ENCODE assay signal across 10 cellular contexts in the genomic region with DNA sequence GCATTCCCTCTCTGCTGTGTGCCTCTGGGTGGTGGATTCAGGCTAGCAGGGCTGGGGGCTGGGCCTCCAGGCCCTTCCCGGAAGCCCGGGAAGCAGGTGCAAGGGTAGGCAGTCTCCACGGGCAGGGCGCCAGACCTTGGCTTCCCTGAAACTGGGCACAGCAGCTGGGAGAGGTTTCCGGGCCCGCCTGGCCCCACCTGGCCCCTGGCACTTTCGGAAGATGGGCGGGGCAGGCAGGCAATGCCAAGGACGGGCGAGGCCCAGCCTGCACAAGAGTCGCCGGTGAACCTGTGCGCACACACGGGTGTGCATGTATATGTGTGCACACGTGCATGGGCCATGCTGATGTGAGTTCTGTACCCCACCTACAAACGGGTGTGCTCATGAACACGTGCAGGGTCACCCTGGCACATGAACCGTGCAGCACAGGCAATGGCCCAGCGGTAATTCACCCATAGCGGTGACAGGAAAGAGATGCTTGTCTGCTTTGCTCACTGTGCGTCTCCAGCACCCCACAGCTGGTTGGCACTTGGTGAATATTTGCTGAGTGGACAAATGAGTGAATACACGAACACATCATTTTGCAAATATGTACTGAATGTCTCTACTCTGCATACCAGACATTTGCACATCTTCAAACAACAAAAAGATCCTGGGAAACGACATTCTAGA. TPM values are rescaled to one million over a fixed set of nuclear protein-coding genes. Genes with fewer than 3 reads are reported as not detected.
A peak's percentile ranks its signal among the peaks of the same experiment; 100 is the strongest.
DNase-seq lines count a peak whose midpoint lies in the region; ATAC-seq, FAIRE-seq and TF ChIP-seq lines count a peak whose summit lies in the region.
"Had no signal": no experiment of that assay in that cellular context is flagged by ENCODE, and none has a peak within 500 bp of the region (broad histone marks: within the 10 kb centered on the region; RNA-seq: fewer than 3 reads in every experiment).

No MANE protein-coding gene starts in this region.

- H3K27me3 Mint-ChIP-seq in neural progenitor cell (ENCODE audit: insufficient read depth, low read depth), result peaks cover 52% of the 10 kb centered on the region

- H3K27ac Mint-ChIP-seq in neural progenitor cell, result no peak overlapping the region
- H3K27ac Mint-ChIP-seq: activated naive CD8-positive, alpha-beta T cell treated with anti-CD3 and anti-CD28 coated beads, Interleukin-2, amount 50 U/mL, for 24 hours; CD4-positive, CD25-positive, alpha-beta regulatory T cell had no signal

- H3K9me3 Mint-ChIP-seq in neural progenitor cell, result peaks cover 6% of the 10 kb centered on the region
- H3K9me3 Mint-ChIP-seq: activated naive CD8-positive, alpha-beta T cell treated with anti-CD3 and anti-CD28 coated beads, Interleukin-2, amount 50 U/mL, for 24 hours; CD4-positive, CD25-positive, alpha-beta regulatory T cell had no signal

- no peak overlapping the region for H3K4me3 ChIP-seq in neural progenitor cell

- TF ChIP-seq CTCF in neural progenitor cell (IDR thresholded peaks at IDR 0.05), result no peak

- TF ChIP-seq POLR2A in Raji (IDR thresholded peaks at IDR 0.05; ENCODE audit: insufficient read depth, low read depth, low read length), result peak; percentile 34; the same call in 1 of the 2 replicates

- peak; percentile 96 for FAIRE-seq in urothelium cell line (lab: Jason Lieb, UNC)

- no peak overlapping the region for H2AFZ ChIP-seq in neural progenitor cell (replicated peaks)

- H3F3A ChIP-seq in neural progenitor cell (ENCODE audit: low read depth), result peaks cover 24% of the 10 kb centered on the region

- H3K9me3 ChIP-seq in neural progenitor cell (ENCODE audit: low read depth), result no peaks in the 10 kb centered on the region

- DNase-seq in Right ventricle myocardium inferior (ENCODE audit: missing footprints) (peak; percentile 42), cardiac septum (ENCODE audit: low spot score) (no peak), hepatic stellate cell (ENCODE audit: low spot score) (peak; percentile 78), urothelium cell line (ENCODE audit: low spot score) (peak; percentile 68), neural progenitor cell (ENCODE audit: low spot score) (no peak), NOMO-1 treated with dmso at 0.1 percent for 144 hours (lab: John Stamatoyannopoulos, UW; ENCODE audit: unreplicated experiment) (no peak)
- DNase-seq: activated naive CD8-positive, alpha-beta T cell treated with anti-CD3 and anti-CD28 coated beads, Interleukin-2, amount 50 U/mL, for 24 hours had no signal

- H3K36me3 Mint-ChIP-seq in neural progenitor cell, result no peaks in the 10 kb centered on the region
- H3K36me3 Mint-ChIP-seq: CD4-positive, CD25-positive, alpha-beta regulatory T cell had no signal

- ATAC-seq in Right ventricle myocardium inferior, result no peak
- no peak for ATAC-seq in GM18517 (IDR thresholded peaks at IDR 0.05; ENCODE audit: unreplicated experiment)
- ATAC-seq: activated naive CD8-positive, alpha-beta T cell treated with anti-CD3 and anti-CD28 coated beads, Interleukin-2, amount 50 U/mL, for 24 hours had no signal

- no peak overlapping the region for H3K9ac ChIP-seq in neural progenitor cell

- peaks cover 29% of the 10 kb centered on the region for H3K4me1 Mint-ChIP-seq in neural progenitor cell

- intact Hi-C loops in Right ventricle myocardium inferior (cut with DNase I), result no loop called here
- intact Hi-C loops in cardiac septum (cut with DNase I), result no loop called here

- peaks cover 96% of the 10 kb centered on the region for H3K27me3 ChIP-seq in neural progenitor cell

- no peak overlapping the region for H3K4me3 Mint-ChIP-seq in neural progenitor cell
- H3K4me3 Mint-ChIP-seq: activated naive CD8-positive, alpha-beta T cell treated with anti-CD3 and anti-CD28 coated beads, Interleukin-2, amount 50 U/mL, for 24 hours had no signal

- no peaks in the 10 kb centered on the region for H4K20me1 ChIP-seq in neural progenitor cell (ENCODE audit: low read depth)

- H3K4me1 ChIP-seq in neural progenitor cell, result peaks cover 8% of the 10 kb centered on the region

- H3K4me2 ChIP-seq in neural progenitor cell, result no peak overlapping the region

- H3K36me3 ChIP-seq in neural progenitor cell, result no peaks in the 10 kb centered on the region

- H3K27ac ChIP-seq in neural progenitor cell, result no peak overlapping the region

- no peaks in the 10 kb centered on the region for H3K79me2 ChIP-seq in neural progenitor cell (ENCODE audit: low read depth)

RNA-seq across cellular contexts. Expression of a gene that starts 15.3 kb away (rescaled TPM):
- 39.8 TPM for total RNA-seq in Right ventricle myocardium inferior
- 54.4 TPM for total RNA-seq in cardiac septum
- total RNA-seq in neural progenitor cell (ENCODE audit: low replicate concordance), result 3.9 and 6.2 TPM in 2 replicates

RNA-seq across cellular contexts. Expression of a gene that starts 34.5 kb away (rescaled TPM):
- total RNA-seq in Right ventricle myocardium inferior (19.2 TPM), cardiac septum (13.2 TPM), neural progenitor cell (ENCODE audit: low replicate concordance) (78.0 and 246 TPM in 2 replicates)

Comparison
In these comparisons a context has a peak if more than half of its experiments do, and no peak if none do; other contexts are left out.
1. DNase-seq: peak in Right ventricle myocardium inferior (single experiment), hepatic stellate cell (single experiment) and urothelium cell line (single experiment); none in cardiac septum (single experiment), neural progenitor cell (single experiment) and NOMO-1 treated with dmso at 0.1 percent for 144 hours (single experiment).